In genomic region chr16:1793578-1794220, GRCh38 we compare ENCODE assay signal across 25 cellular contexts. TPM values are rescaled to one million over a fixed set of nuclear protein-coding genes. Genes with fewer than 3 reads are reported as not detected.
DNase-seq lines count a peak whose midpoint lies in the region; ATAC-seq and TF ChIP-seq lines count a peak whose summit lies in the region.
"Had no signal": no experiment of that assay in that cellular context is flagged by ENCODE, and none has a peak within 500 bp of the region (broad histone marks: within the 10 kb centered on the region; RNA-seq: fewer than 3 reads in every experiment).

IGFALS (minus strand) TSS chr16:1793705; CDS start chr16:1793652, 53 bp downstream.

- H3K27me3 ChIP-seq in colonic mucosa = no peaks in the 10 kb centered on the region
- no peaks in the 10 kb centered on the region for H3K27me3 ChIP-seq in lower lobe of right lung (ENCODE audit: low read depth)
- H3K27me3 ChIP-seq: uterus had no signal

- no peaks in the 10 kb centered on the region for H3K27me3 Mint-ChIP-seq in activated naive CD8-positive, alpha-beta T cell treated with anti-CD3 and anti-CD28 coated beads, Interleukin-2, amount 10 ng/mL, durations not matched to agents 7 days and 5 days
- no peaks in the 10 kb centered on the region for H3K27me3 Mint-ChIP-seq in activated naive CD8-positive, alpha-beta T cell treated with anti-CD3 and anti-CD28 coated beads, Interleukin-2, amount 50 U/mL, for 24 hours
- no peaks in the 10 kb centered on the region for H3K27me3 Mint-ChIP-seq in stimulated activated memory B cell treated with anti-CD40 and anti-IgM and Interleukin-4, amounts not matched to agents 10 μg/mL and 1 μg/mL and 100 μg/mL, for 72 hours
- H3K27me3 Mint-ChIP-seq: activated CD4-positive, alpha-beta T cell treated with anti-CD3 and anti-CD28 coated beads for 36 hours; memory B cell; naive B cell had no signal

- H3K9me3 ChIP-seq in colonic mucosa = no peaks in the 10 kb centered on the region
- peaks cover 6% of the 10 kb centered on the region for H3K9me3 ChIP-seq in lower lobe of right lung
- H3K9me3 ChIP-seq: uterus had no signal

- H3K27ac ChIP-seq in colonic mucosa (no peak within 1 kb of the TSS), lower lobe of right lung (peak within 1 kb of the TSS; percentile 58)
- H3K27ac ChIP-seq: RWPE1, uterus had no signal

- no peak within 1 kb of the TSS for H3K4me3 Mint-ChIP-seq in activated naive CD8-positive, alpha-beta T cell treated with anti-CD3 and anti-CD28 coated beads, Interleukin-2, amount 10 ng/mL, durations not matched to agents 7 days and 5 days
- no peak within 1 kb of the TSS for H3K4me3 Mint-ChIP-seq in activated naive CD8-positive, alpha-beta T cell treated with anti-CD3 and anti-CD28 coated beads, Interleukin-2, amount 50 U/mL, for 24 hours
- H3K4me3 Mint-ChIP-seq in stimulated activated memory B cell treated with anti-CD40 and anti-IgM and Interleukin-4, amounts not matched to agents 10 μg/mL and 1 μg/mL and 100 μg/mL, for 72 hours = no peak within 1 kb of the TSS
- H3K4me3 Mint-ChIP-seq: activated CD4-positive, alpha-beta T cell treated with anti-CD3 and anti-CD28 coated beads for 36 hours; memory B cell; naive B cell had no signal

- H3K4me3 ChIP-seq in colonic mucosa (peak within 1 kb of the TSS; percentile 7), lower lobe of right lung (peak within 1 kb of the TSS; percentile 39)
- H3K4me3 ChIP-seq: GM12878, uterus had no signal

- DNase-seq in activated naive CD8-positive, alpha-beta T cell treated with anti-CD3 and anti-CD28 coated beads, Interleukin-2, amount 10 ng/mL, durations not matched to agents 7 days and 5 days = peak; percentile 25
- DNase-seq in activated naive CD8-positive, alpha-beta T cell treated with anti-CD3 and anti-CD28 coated beads, Interleukin-2, amount 50 U/mL, for 24 hours = no peak
- DNase-seq in colonic mucosa (peak; percentile 21), lower lobe of right lung (peak; percentile 58), NCI-H748 (lab: John Stamatoyannopoulos, UW; ENCODE audit: unreplicated experiment) (no peak), NCI-H1436 (lab: John Stamatoyannopoulos, UW) (no peak)
- DNase-seq: activated CD4-positive, alpha-beta T cell treated with anti-CD3 and anti-CD28 coated beads for 36 hours; activated naive CD4-positive, alpha-beta T cell; activated T-cell treated with anti-CD3 and anti-CD28 coated beads, Interleukin-2, amount 50 U/mL, for 1 hour; amygdala; naive B cell; NCI-H1694 treated with DMSO at 0.1 percent for 48 hours; stimulated activated CD4-positive, alpha-beta T cell treated with anti-CD3 and anti-CD28 coated beads, Interleukin-15, amount 100 ng/mL, for 24 hours; substantia nigra; T-helper 2 cell; uterus had no signal

- peaks cover 1% of the 10 kb centered on the region for H3K4me1 Mint-ChIP-seq in activated naive CD8-positive, alpha-beta T cell treated with anti-CD3 and anti-CD28 coated beads, Interleukin-2, amount 10 ng/mL, durations not matched to agents 7 days and 5 days
- H3K4me1 Mint-ChIP-seq in activated naive CD8-positive, alpha-beta T cell treated with anti-CD3 and anti-CD28 coated beads, Interleukin-2, amount 50 U/mL, for 24 hours = no peaks in the 10 kb centered on the region
- peaks cover 5% of the 10 kb centered on the region for H3K4me1 Mint-ChIP-seq in stimulated activated memory B cell treated with anti-CD40 and anti-IgM and Interleukin-4, amounts not matched to agents 10 μg/mL and 1 μg/mL and 100 μg/mL, for 72 hours
- H3K4me1 Mint-ChIP-seq: activated CD4-positive, alpha-beta T cell treated with anti-CD3 and anti-CD28 coated beads for 36 hours had no signal

- no peaks in the 10 kb centered on the region for H3K9me3 Mint-ChIP-seq in activated naive CD8-positive, alpha-beta T cell treated with anti-CD3 and anti-CD28 coated beads, Interleukin-2, amount 10 ng/mL, durations not matched to agents 7 days and 5 days
- peaks cover 3% of the 10 kb centered on the region for H3K9me3 Mint-ChIP-seq in activated naive CD8-positive, alpha-beta T cell treated with anti-CD3 and anti-CD28 coated beads, Interleukin-2, amount 50 U/mL, for 24 hours
- H3K9me3 Mint-ChIP-seq in stimulated activated memory B cell treated with anti-CD40 and anti-IgM and Interleukin-4, amounts not matched to agents 10 μg/mL and 1 μg/mL and 100 μg/mL, for 72 hours = peaks cover 3% of the 10 kb centered on the region

- no peak within 1 kb of the TSS for H3K27ac Mint-ChIP-seq in activated naive CD8-positive, alpha-beta T cell treated with anti-CD3 and anti-CD28 coated beads, Interleukin-2, amount 10 ng/mL, durations not matched to agents 7 days and 5 days
- no peak within 1 kb of the TSS for H3K27ac Mint-ChIP-seq in activated naive CD8-positive, alpha-beta T cell treated with anti-CD3 and anti-CD28 coated beads, Interleukin-2, amount 50 U/mL, for 24 hours
- no peak within 1 kb of the TSS for H3K27ac Mint-ChIP-seq in stimulated activated memory B cell treated with anti-CD40 and anti-IgM and Interleukin-4, amounts not matched to agents 10 μg/mL and 1 μg/mL and 100 μg/mL, for 72 hours
- H3K27ac Mint-ChIP-seq: activated CD4-positive, alpha-beta T cell treated with anti-CD3 and anti-CD28 coated beads for 36 hours; memory B cell had no signal

- TF ChIP-seq CTCF in colonic mucosa (IDR thresholded peaks at IDR 0.05) (no peak), lower lobe of right lung (IDR thresholded peaks at IDR 0.05) (no peak)

- H3K36me3 Mint-ChIP-seq in activated naive CD8-positive, alpha-beta T cell treated with anti-CD3 and anti-CD28 coated beads, Interleukin-2, amount 10 ng/mL, durations not matched to agents 7 days and 5 days = peaks cover 4% of the 10 kb centered on the region
- peaks cover 6% of the 10 kb centered on the region for H3K36me3 Mint-ChIP-seq in activated naive CD8-positive, alpha-beta T cell treated with anti-CD3 and anti-CD28 coated beads, Interleukin-2, amount 50 U/mL, for 24 hours (ENCODE audit: low read depth)
- H3K36me3 Mint-ChIP-seq in stimulated activated memory B cell treated with anti-CD40 and anti-IgM and Interleukin-4, amounts not matched to agents 10 μg/mL and 1 μg/mL and 100 μg/mL, for 72 hours = peaks cover 15% of the 10 kb centered on the region

- no peak for ATAC-seq in activated naive CD8-positive, alpha-beta T cell treated with anti-CD3 and anti-CD28 coated beads, Interleukin-2, amount 10 ng/mL, durations not matched to agents 7 days and 5 days (ENCODE audit: low read depth)
- no peak for ATAC-seq in activated naive CD8-positive, alpha-beta T cell treated with anti-CD3 and anti-CD28 coated beads, Interleukin-2, amount 50 U/mL, for 24 hours
- ATAC-seq in lower lobe of right lung = peak; percentile 75 to 89
- peak; percentile 25 for ATAC-seq in stimulated activated memory B cell treated with anti-CD40 and anti-IgM and Interleukin-4, amounts not matched to agents 10 μg/mL and 1 μg/mL and 100 μg/mL, for 72 hours
- ATAC-seq in HG03442 (IDR thresholded peaks at IDR 0.05; ENCODE audit: unreplicated experiment) = no peak
- ATAC-seq: activated CD4-positive, alpha-beta T cell treated with anti-CD3 and anti-CD28 coated beads for 36 hours; GM12878; SK-N-SH treated with all-trans-retinoic acid at 6 μM for 48 hours had no signal

- H3K4me1 ChIP-seq in colonic mucosa (no peaks in the 10 kb centered on the region), lower lobe of right lung (no peaks in the 10 kb centered on the region)
- H3K4me1 ChIP-seq: Caco-2, uterus had no signal

- H3K9ac ChIP-seq in colonic mucosa (ENCODE audit: low read depth in 2 of 2, low read length in 2 of 2) = no peak within 1 kb of the TSS

- POLR2A ChIA-PET in activated naive CD8-positive, alpha-beta T cell treated with anti-CD3 and anti-CD28 coated beads, Interleukin-2, amount 10 ng/mL, durations not matched to agents 7 days and 5 days (lab: Charles Lee) = interaction anchor here (1.1 kb wide), 1 partner anchor 9 kb away, joined by 3 read pairs; no protein-coding TSS in a partner anchor

- H3K36me3 ChIP-seq in colonic mucosa (no peaks in the 10 kb centered on the region), lower lobe of right lung (peaks cover 14% of the 10 kb centered on the region)
- H3K36me3 ChIP-seq: uterus had no signal

- intact Hi-C loops in colonic mucosa (cut with DNase I) = no loop called here
- intact Hi-C loops in lower lobe of right lung (cut with DNase I) = no loop called here

RNA-seq across cellular contexts. Expression of gene IGFALS, which starts in this region (rescaled TPM):
- under 1 TPM; 0.23 to 0.55 TPM for total RNA-seq in activated naive CD8-positive, alpha-beta T cell treated with anti-CD3 and anti-CD28 coated beads, Interleukin-2, amount 10 ng/mL, durations not matched to agents 7 days and 5 days
- 1 to 10 TPM; 5.7 to 7.0 TPM for total RNA-seq in colonic mucosa
- total RNA-seq in lower lobe of right lung = 0.97 TPM
- total RNA-seq: A673; activated CD4-positive, alpha-beta T cell treated with anti-CD3 and anti-CD28 coated beads for 36 hours; Caco-2; LHCN-M2 had no signal

Comparison
In these comparisons a context has a peak if more than half of its experiments do, and no peak if none do; other contexts are left out.
1. Peak in DNase-seq in activated naive CD8-positive, alpha-beta T cell treated with anti-CD3 and anti-CD28 coated beads, Interleukin-2, amount 10 ng/mL, durations not matched to agents 7 days and 5 days; RNA of the gene not detected or under 1 TPM.
2. Peak in DNase-seq, ATAC-seq, H3K4me3 ChIP-seq and H3K27ac ChIP-seq in lower lobe of right lung; RNA of the gene not detected or under 1 TPM.